ENCODE assay signal across 33 cellular contexts in the genomic region with DNA sequence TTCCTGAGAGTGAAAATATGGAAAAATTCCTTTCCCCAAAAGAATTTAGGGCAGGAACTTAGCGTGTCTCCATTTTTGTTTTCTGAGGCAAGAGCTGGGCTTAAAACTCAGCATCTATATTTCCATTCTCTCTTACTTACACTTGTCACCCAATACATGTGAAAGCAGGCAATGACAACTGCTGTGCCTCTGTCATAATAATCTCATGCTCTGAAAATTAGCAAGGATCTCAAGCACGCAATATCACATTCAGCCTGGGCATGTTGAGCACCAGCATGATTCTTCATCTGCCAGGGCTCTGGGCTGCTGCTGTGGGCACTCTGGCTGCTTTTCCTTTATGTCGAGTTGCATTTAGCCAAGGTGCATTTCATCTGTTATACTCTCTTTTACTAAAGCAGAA.
"Had no signal": no experiment of that assay in that cellular context is flagged by ENCODE, and none has a peak within 500 bp of the region (broad histone marks: within the 10 kb centered on the region; RNA-seq: fewer than 3 reads in every experiment).

No MANE protein-coding gene starts in this region.

- H3K4me2 ChIP-seq: KMS-11 had no signal

- DNase-seq: Karpas-422, Kasumi-1, MG63, MM.1S, MV-4-11, NCI-H1048, NCI-H1092, NCI-H1092 treated with DMSO at 0.1 percent for 48 hours, NCI-H1105, NCI-H1105 treated with DMSO at 0.1 percent for 48 hours, NCI-H1417, NCI-H1417 treated with DMSO at 0.1 percent for 48 hours, NCI-H1436, NCI-H1436 treated with DMSO at 0.1 percent for 48 hours, NCI-H146, NCI-H1694, NCI-H1694 treated with DMSO at 0.1 percent for 48 hours, NCI-H187, NCI-H187 treated with DMSO at 0.1 percent for 48 hours, NCI-H1930, NCI-H2029, NCI-H2029 treated with DMSO at 0.1 percent for 48 hours, NCI-H2081, NCI-H2081 treated with DMSO at 0.1 percent for 48 hours, NCI-H2107, NCI-H2171, NCI-H2171 treated with DMSO at 0.1 percent for 48 hours, NCI-H226, NCI-H345, NCI-H446, NCI-H446 treated with DMSO at 0.1 percent for 48 hours, NCI-H510A had no signal

- H3K9ac ChIP-seq: KMS-11 had no signal

- H3K27ac ChIP-seq: KMS-11 had no signal

- H3K4me3 ChIP-seq: MG63 had no signal

- H3K9me3 ChIP-seq: MG63 had no signal

- H3K36me3 ChIP-seq: MG63 had no signal
